ENCODE assay signal across 17 cellular contexts in the genomic region with DNA sequence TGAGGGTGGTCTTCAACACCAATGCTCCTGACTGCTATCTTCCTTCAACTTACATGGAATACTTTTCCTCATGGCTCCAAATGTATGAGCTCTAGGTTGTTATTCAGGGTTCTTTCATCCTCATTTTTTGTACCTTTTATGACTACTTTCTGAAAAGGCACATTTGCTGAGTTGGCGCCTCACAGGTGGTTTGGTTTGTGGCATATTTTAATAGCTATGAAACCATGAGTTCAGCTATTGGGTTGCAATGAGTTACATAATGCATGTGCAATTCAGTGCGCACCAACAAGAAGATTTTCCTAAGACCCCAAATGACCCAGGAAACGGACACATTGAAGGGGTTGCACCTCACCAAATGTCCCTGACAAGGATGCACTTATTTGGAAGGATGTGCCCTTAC.
DNase-seq lines count a peak whose midpoint lies in the region; ATAC-seq and TF ChIP-seq lines count a peak whose summit lies in the region.
"Had no signal": no experiment of that assay in that cellular context is flagged by ENCODE, and none has a peak within 500 bp of the region (broad histone marks: within the 10 kb centered on the region; RNA-seq: fewer than 3 reads in every experiment).

No MANE protein-coding gene starts in this region.

- H3K4me3 ChIP-seq in CD4-positive, alpha-beta memory T cell (ENCODE audit: low read length in 2 of 2): no peak overlapping the region
- no peak overlapping the region for H3K4me3 ChIP-seq in SJCRH30
- no peak overlapping the region for H3K4me3 ChIP-seq in gastrocnemius medialis
- no peak overlapping the region for H3K4me3 ChIP-seq in HAP-1
- H3K4me3 ChIP-seq in BE2C (ENCODE audit: low read depth, low read length): no peak overlapping the region
- H3K4me3 ChIP-seq: BLaER1 treated with 17β-estradiol and CSF1 and Interleukin-3, amounts not matched to agents 10 nM and 100 nM; GM23338; MG63 had no signal

- H3K36me3 Mint-ChIP-seq in activated CD8-positive, alpha-beta T cell treated with anti-CD3 and anti-CD28 coated beads for 36 hours (ENCODE audit: low read depth): no peaks in the 10 kb centered on the region
- H3K36me3 Mint-ChIP-seq in activated CD8-positive, alpha-beta T cell treated with anti-CD3 and anti-CD28 coated beads, Interleukin-2, amount 10 ng/mL, durations not matched to agents 7 days and 5 days (ENCODE audit: low read depth): peaks cover 22% of the 10 kb centered on the region
- no peaks in the 10 kb centered on the region for H3K36me3 Mint-ChIP-seq in CD4-positive, alpha-beta memory T cell

- ATAC-seq in activated CD8-positive, alpha-beta T cell treated with anti-CD3 and anti-CD28 coated beads for 36 hours: peak; percentile 15
- no peak for ATAC-seq in activated CD8-positive, alpha-beta T cell treated with anti-CD3 and anti-CD28 coated beads, Interleukin-2, amount 10 ng/mL, durations not matched to agents 7 days and 5 days
- no peak for ATAC-seq in gastrocnemius medialis
- ATAC-seq: GM23338, PC-3 had no signal

- H3K9me3 ChIP-seq in CD4-positive, alpha-beta memory T cell (ENCODE audit: control insufficient read depth in 1 of 2, low read length in 2 of 2): no peaks in the 10 kb centered on the region
- H3K9me3 ChIP-seq in SJCRH30 (replicated peaks): no peaks in the 10 kb centered on the region
- H3K9me3 ChIP-seq in gastrocnemius medialis: no peaks in the 10 kb centered on the region
- H3K9me3 ChIP-seq in HAP-1: no peaks in the 10 kb centered on the region
- H3K9me3 ChIP-seq in BE2C: no peaks in the 10 kb centered on the region
- H3K9me3 ChIP-seq: BLaER1 treated with 17β-estradiol and CSF1 and Interleukin-3, amounts not matched to agents 10 nM and 100 nM; MG63 had no signal

- TF ChIP-seq POLR2A in gastrocnemius medialis (IDR thresholded peaks at IDR 0.05): no peak

- in situ Hi-C loops in gastrocnemius medialis (cut with MboI; ENCODE audit: low sequenced_read_pairs in 4 of 4) (no loop called here), HAP-1 (cut with MboI; ENCODE audit: low sequenced_read_pairs) (no loop called here)

- no peak for TF ChIP-seq CTCF in activated CD8-positive, alpha-beta T cell treated with anti-CD3 and anti-CD28 coated beads for 36 hours (IDR thresholded peaks at IDR 0.05)
- no peak for TF ChIP-seq CTCF in gastrocnemius medialis (IDR thresholded peaks at IDR 0.05 in 4 of 5, conservative IDR thresholded peaks at IDR 0.05 in 1 of 5)
- no peak for TF ChIP-seq CTCF in BE2C (IDR thresholded peaks at IDR 0.05; ENCODE audit: low read depth, low read length)

- peaks cover 32% of the 10 kb centered on the region for H3K4me1 ChIP-seq in CD4-positive, alpha-beta memory T cell (ENCODE audit: insufficient read depth, low read length)
- H3K4me1 ChIP-seq in SJCRH30: peaks cover 17% of the 10 kb centered on the region
- peaks cover 50 to 61% of the 10 kb centered on the region in 2 donors for H3K4me1 ChIP-seq in gastrocnemius medialis
- H3K4me1 ChIP-seq in HAP-1: no peaks in the 10 kb centered on the region
- H3K4me1 ChIP-seq in BE2C: peaks cover 16% of the 10 kb centered on the region

- H3K4me3 Mint-ChIP-seq in activated CD8-positive, alpha-beta T cell treated with anti-CD3 and anti-CD28 coated beads for 36 hours: no peak overlapping the region
- H3K4me3 Mint-ChIP-seq in activated CD8-positive, alpha-beta T cell treated with anti-CD3 and anti-CD28 coated beads, Interleukin-2, amount 10 ng/mL, durations not matched to agents 7 days and 5 days: no peak overlapping the region
- H3K4me3 Mint-ChIP-seq in CD4-positive, alpha-beta memory T cell: peak overlapping the region in 1 of 8 donors; percentile 15
- H3K4me3 Mint-ChIP-seq: GM23338 had no signal

- peak; percentile 67 for DNase-seq in activated CD8-positive, alpha-beta T cell treated with anti-CD3 and anti-CD28 coated beads for 36 hours
- no peak for DNase-seq in activated CD8-positive, alpha-beta T cell treated with anti-CD3 and anti-CD28 coated beads, Interleukin-2, amount 10 ng/mL, durations not matched to agents 7 days and 5 days
- DNase-seq in CD4-positive, alpha-beta memory T cell: peak in 1 of 5 donors; percentile 5
- DNase-seq in SJCRH30 (peak in 1 of 2 experiments; percentile 39), gastrocnemius medialis (no peak), HAP-1 (ENCODE audit: low spot score in 2 of 2) (no peak), CD1c-positive myeloid dendritic cell (ENCODE audit: extremely low spot score) (no peak), BE2C (no peak)
- DNase-seq: DMS 273 treated with DMSO at 0.1 percent for 48 hours, GDM1, Karpas-422, MG63, NCI-H1105, NCI-H1694, PC-3 had no signal

- peaks cover 44% of the 10 kb centered on the region for H3K4me1 Mint-ChIP-seq in activated CD8-positive, alpha-beta T cell treated with anti-CD3 and anti-CD28 coated beads for 36 hours (ENCODE audit: low read depth)
- H3K4me1 Mint-ChIP-seq in activated CD8-positive, alpha-beta T cell treated with anti-CD3 and anti-CD28 coated beads, Interleukin-2, amount 10 ng/mL, durations not matched to agents 7 days and 5 days (ENCODE audit: low read depth): peaks cover 47% of the 10 kb centered on the region
- H3K4me1 Mint-ChIP-seq in CD4-positive, alpha-beta memory T cell: peaks cover 10 to 41% (median 13%) of the 10 kb centered on the region in 4 donors

- CTCF ChIA-PET in activated CD8-positive, alpha-beta T cell treated with anti-CD3 and anti-CD28 coated beads for 36 hours (lab: Charles Lee): interaction anchor here (0.7 to 4.2 kb wide), 7 partner anchors 10 to 100 kb away, joined by 4 to 26 read pairs (median 4); no protein-coding TSS in a partner anchor
- CTCF ChIA-PET in activated CD8-positive, alpha-beta T cell treated with anti-CD3 and anti-CD28 coated beads, Interleukin-2, amount 10 ng/mL, durations not matched to agents 7 days and 5 days (lab: Charles Lee): interaction anchor here (0.6 to 4.3 kb wide), 10 partner anchors 9 to 99 kb away, joined by 3 to 36 read pairs (median 5); no protein-coding TSS in a partner anchor
- CTCF ChIA-PET in CD4-positive, alpha-beta memory T cell (lab: Charles Lee; ENCODE audit: partially characterized antibody): interaction anchor here (1.4 to 2.5 kb wide), 2 partner anchors 11 to 39 kb away, joined by 3 to 11 read pairs; no protein-coding TSS in a partner anchor

- no peaks in the 10 kb centered on the region for H3K36me3 ChIP-seq in CD4-positive, alpha-beta memory T cell (ENCODE audit: insufficient read depth, low read length)
- H3K36me3 ChIP-seq in SJCRH30 (no peaks in the 10 kb centered on the region), gastrocnemius medialis (no peaks in the 10 kb centered on the region), HAP-1 (replicated peaks) (no peaks in the 10 kb centered on the region), BE2C (no peaks in the 10 kb centered on the region)
- H3K36me3 ChIP-seq: BLaER1 treated with 17β-estradiol and CSF1 and Interleukin-3, amounts not matched to agents 10 nM and 100 nM; MG63 had no signal

- no peaks in the 10 kb centered on the region for H3K9me3 Mint-ChIP-seq in activated CD8-positive, alpha-beta T cell treated with anti-CD3 and anti-CD28 coated beads for 36 hours
- H3K9me3 Mint-ChIP-seq in activated CD8-positive, alpha-beta T cell treated with anti-CD3 and anti-CD28 coated beads, Interleukin-2, amount 10 ng/mL, durations not matched to agents 7 days and 5 days (ENCODE audit: insufficient read depth): no peaks in the 10 kb centered on the region
- no peaks in the 10 kb centered on the region for H3K9me3 Mint-ChIP-seq in CD4-positive, alpha-beta memory T cell
- H3K9me3 Mint-ChIP-seq: GM23338 had no signal

- H3K27ac Mint-ChIP-seq in activated CD8-positive, alpha-beta T cell treated with anti-CD3 and anti-CD28 coated beads for 36 hours: no peak overlapping the region
- H3K27ac Mint-ChIP-seq in activated CD8-positive, alpha-beta T cell treated with anti-CD3 and anti-CD28 coated beads, Interleukin-2, amount 10 ng/mL, durations not matched to agents 7 days and 5 days: no peak overlapping the region
- peak overlapping the region in 5 of 7 donors; percentile 61 to 88 (median 81) for H3K27ac Mint-ChIP-seq in CD4-positive, alpha-beta memory T cell
- H3K27ac Mint-ChIP-seq: GM23338 had no signal

- H3K27me3 ChIP-seq in CD4-positive, alpha-beta memory T cell (ENCODE audit: insufficient read depth, low read length): no peaks in the 10 kb centered on the region
- H3K27me3 ChIP-seq in SJCRH30: no peaks in the 10 kb centered on the region
- H3K27me3 ChIP-seq in gastrocnemius medialis: no peaks in the 10 kb centered on the region
- no peaks in the 10 kb centered on the region for H3K27me3 ChIP-seq in HAP-1 (ENCODE audit: low read depth)
- H3K27me3 ChIP-seq in BE2C: no peaks in the 10 kb centered on the region
- H3K27me3 ChIP-seq: BLaER1 treated with 17β-estradiol and CSF1 and Interleukin-3, amounts not matched to agents 10 nM and 100 nM; MG63 had no signal

- intact Hi-C loops in activated CD8-positive, alpha-beta T cell treated with anti-CD3 and anti-CD28 coated beads for 36 hours (cut with micrococcal nuclease): no loop called here
- intact Hi-C loops in CD4-positive, alpha-beta memory T cell (cut with micrococcal nuclease): no loop called here
- intact Hi-C loops in gastrocnemius medialis (cut with DNase I; ENCODE audit: low total_unique reads): no loop called here

- no peak overlapping the region for H3K27ac ChIP-seq in CD4-positive, alpha-beta memory T cell (ENCODE audit: low read depth, low read length)
- H3K27ac ChIP-seq in SJCRH30 (peak overlapping the region; percentile 21; the same call in 1 of the 2 replicates), gastrocnemius medialis (peak overlapping the region; percentile 21 to 89 (median 86))
- H3K27ac ChIP-seq: BLaER1 treated with 17β-estradiol and CSF1 and Interleukin-3, amounts not matched to agents 10 nM and 100 nM had no signal

- POLR2A ChIA-PET in activated CD8-positive, alpha-beta T cell treated with anti-CD3 and anti-CD28 coated beads for 36 hours (lab: Charles Lee): interaction anchor here (0.7 to 1.3 kb wide), 3 partner anchors 11 to 96 kb away, joined by 3 read pairs; no protein-coding TSS in a partner anchor
- POLR2A ChIA-PET in activated CD8-positive, alpha-beta T cell treated with anti-CD3 and anti-CD28 coated beads, Interleukin-2, amount 10 ng/mL, durations not matched to agents 7 days and 5 days (lab: Charles Lee): interaction anchor here (0.8 kb wide), 1 partner anchor 96 kb away, joined by 4 read pairs; no protein-coding TSS in a partner anchor
- POLR2A ChIA-PET in CD4-positive, alpha-beta memory T cell (lab: Charles Lee; ENCODE audit: partially characterized antibody): interaction anchor here (0.6 to 4.4 kb wide), 3 partner anchors 10 to 96 kb away, joined by 3 to 25 read pairs (median 13); no protein-coding TSS in a partner anchor

- no peaks in the 10 kb centered on the region for H3K27me3 Mint-ChIP-seq in activated CD8-positive, alpha-beta T cell treated with anti-CD3 and anti-CD28 coated beads for 36 hours
- no peaks in the 10 kb centered on the region for H3K27me3 Mint-ChIP-seq in activated CD8-positive, alpha-beta T cell treated with anti-CD3 and anti-CD28 coated beads, Interleukin-2, amount 10 ng/mL, durations not matched to agents 7 days and 5 days (ENCODE audit: low read depth)
- peaks cover 0 to 3% of the 10 kb centered on the region in 2 donors for H3K27me3 Mint-ChIP-seq in CD4-positive, alpha-beta memory T cell

Comparison
In these comparisons a context has a peak if more than half of its experiments do, and no peak if none do; other contexts are left out.
1. H3K27ac Mint-ChIP-seq: peak in CD4-positive, alpha-beta memory T cell (5 of 7); none in activated CD8-positive, alpha-beta T cell treated with anti-CD3 and anti-CD28 coated beads for 36 hours (single experiment) and activated CD8-positive, alpha-beta T cell treated with anti-CD3 and anti-CD28 coated beads, Interleukin-2, amount 10 ng/mL, durations not matched to agents 7 days and 5 days (single experiment).